In genomic region chr11:5476184-5476819, GRCh38 we compare ENCODE assay signal across 8 cellular contexts. TPM values are rescaled to one million over a fixed set of nuclear protein-coding genes. Genes with fewer than 3 reads are reported as not detected.
DNase-seq lines count a peak whose midpoint lies in the region; ATAC-seq and TF ChIP-seq lines count a peak whose summit lies in the region.

No MANE protein-coding gene starts in this region.

- no peaks in the 10 kb centered on the region for H3K27me3 ChIP-seq in SU-DHL-6 (ENCODE audit: low read length)
- H3K27me3 ChIP-seq in suprapubic skin, result no peaks in the 10 kb centered on the region

- no peaks in the 10 kb centered on the region for H3K9me3 Mint-ChIP-seq in memory B cell

- no peak overlapping the region for H3K27ac Mint-ChIP-seq in memory B cell

- no peak overlapping the region for H2AFZ ChIP-seq in SU-DHL-6 (ENCODE audit: low read depth, low read length, severe bottlenecking)

- no peak overlapping the region for H3K4me3 Mint-ChIP-seq in memory B cell

- no peaks in the 10 kb centered on the region for H3K9me3 ChIP-seq in SU-DHL-6 (ENCODE audit: insufficient read depth, low read length)
- no peaks in the 10 kb centered on the region for H3K9me3 ChIP-seq in suprapubic skin

- H3K36me3 ChIP-seq in SU-DHL-6 (ENCODE audit: low read length) (no peaks in the 10 kb centered on the region), suprapubic skin (no peaks in the 10 kb centered on the region)

- DNase-seq in Daoy (ENCODE audit: low read depth) (peak; percentile 20), HT-29 (ENCODE audit: low spot score) (peak; percentile 71), dermis blood vessel endothelial cell (peak; percentile 72), memory B cell (ENCODE audit: low spot score in 2 of 2) (peak; percentile 11 to 15), suprapubic skin (ENCODE audit: low spot score in 2 of 2) (no peak)
- DNase-seq in NK-92 treated with Interleukin-12 subunit alpha and Interleukin-12 subunit beta, amount 100 ng/mL, for 24 hours (lab: John Stamatoyannopoulos, UW), result no peak

- no peaks in the 10 kb centered on the region for H3K79me2 ChIP-seq in SU-DHL-6 (ENCODE audit: insufficient read depth, low read length)

- H3K4me1 ChIP-seq in suprapubic skin, result no peaks in the 10 kb centered on the region

- peaks cover 6% of the 10 kb centered on the region for H3K27me3 Mint-ChIP-seq in memory B cell

- H3F3A ChIP-seq in SU-DHL-6 (ENCODE audit: insufficient read depth), result no peaks in the 10 kb centered on the region

- H4K20me1 ChIP-seq in SU-DHL-6 (ENCODE audit: low read depth, low read length), result no peaks in the 10 kb centered on the region

- H3K36me3 Mint-ChIP-seq in memory B cell, result no peaks in the 10 kb centered on the region

- H3K27ac ChIP-seq in SU-DHL-6 (ENCODE audit: low read depth, low read length) (no peak overlapping the region), suprapubic skin (no peak overlapping the region)

- no peak for TF ChIP-seq EP300 in suprapubic skin (IDR thresholded peaks at IDR 0.05)

- H3K4me1 Mint-ChIP-seq in memory B cell, result no peaks in the 10 kb centered on the region

- no peak for TF ChIP-seq POLR2A in suprapubic skin (IDR thresholded peaks at IDR 0.05)

- TF ChIP-seq CTCF in SU-DHL-6 (IDR thresholded peaks at IDR 0.05; ENCODE audit: insufficient read depth, low read length, poor library complexity, severe bottlenecking), result peak; percentile 94
- peak; percentile 22 to 56 for TF ChIP-seq CTCF in suprapubic skin (IDR thresholded peaks at IDR 0.05)

- no peak overlapping the region for H3K4me3 ChIP-seq in SU-DHL-6 (ENCODE audit: insufficient read depth, low read length, poor library complexity, severe bottlenecking)
- no peak overlapping the region for H3K4me3 ChIP-seq in suprapubic skin

- no peak overlapping the region for H3K4me2 ChIP-seq in SU-DHL-6 (ENCODE audit: low read depth, low read length, poor library complexity, severe bottlenecking)

- H3K9me2 ChIP-seq in SU-DHL-6 (replicated peaks; ENCODE audit: insufficient read depth, low read length), result no peaks in the 10 kb centered on the region

- 41% methylated on average over 2 of the region's 2 CpGs for WGBS in suprapubic skin

- H3K9ac ChIP-seq in SU-DHL-6 (ENCODE audit: low read length), result no peak overlapping the region

- peak; percentile 88 for ATAC-seq in GM19452 (IDR thresholded peaks at IDR 0.05; ENCODE audit: unreplicated experiment)
- no peak for ATAC-seq in memory B cell (ENCODE audit: low read depth)

RNA-seq across cellular contexts. Expression of gene OR52D1, which starts 12.2 kb away (rescaled TPM):
- not detected in 2 replicates for total RNA-seq in Daoy (2014; rRNA removed; shearing (Covaris generic))
- not detected in 2 replicates for total RNA-seq in HT-29 (2014; rRNA removed; shearing (Covaris generic))
- total RNA-seq in dermis blood vessel endothelial cell (not detected in 2 replicates), suprapubic skin (not detected)

RNA-seq across cellular contexts. Expression of gene OR51I2, which starts 27.2 kb away (rescaled TPM):
- total RNA-seq in Daoy (2014; rRNA removed; shearing (Covaris generic)), result not detected in 2 replicates
- not detected in 2 replicates for total RNA-seq in HT-29 (2014; rRNA removed; shearing (Covaris generic))
- total RNA-seq in dermis blood vessel endothelial cell, result not detected in 2 replicates
- not detected for total RNA-seq in suprapubic skin

RNA-seq across cellular contexts. Expression of gene UBQLN3, which starts 33.5 kb away (rescaled TPM):
- not detected in 2 replicates for total RNA-seq in Daoy (2014; rRNA removed; shearing (Covaris generic))
- total RNA-seq in HT-29 (2014; rRNA removed; shearing (Covaris generic)), result not detected in 2 replicates
- not detected in 2 replicates for total RNA-seq in dermis blood vessel endothelial cell
- total RNA-seq in suprapubic skin, result under 1 TPM in 1 of 4 donors, not detected in 3; 0.56 TPM

RNA-seq across cellular contexts. Expression of gene OR51I1, which starts 35.0 kb away (rescaled TPM):
- not detected in 2 replicates for total RNA-seq in Daoy (2014; rRNA removed; shearing (Covaris generic))
- not detected in 2 replicates for total RNA-seq in HT-29 (2014; rRNA removed; shearing (Covaris generic))
- total RNA-seq in dermis blood vessel endothelial cell, result not detected in 2 replicates
- total RNA-seq in suprapubic skin, result not detected

RNA-seq across cellular contexts. Expression of gene UBQLNL, which starts 40.2 kb away (rescaled TPM):
- not detected in 2 replicates for total RNA-seq in Daoy (2014; rRNA removed; shearing (Covaris generic))
- total RNA-seq in HT-29 (2014; rRNA removed; shearing (Covaris generic)), result not detected in 2 replicates
- total RNA-seq in dermis blood vessel endothelial cell (0.05 TPM in 1 of 2 replicates, not detected in the other), suprapubic skin (1 to 10 TPM in 2 of 4 donors, under 1 TPM in 1, not detected in 1; 0.26 to 3.6 (median 1.9) TPM)

Comparison
In these comparisons a context has a peak if more than half of its experiments do, and no peak if none do; other contexts are left out.
1. DNase-seq: peak in Daoy (single experiment), HT-29 (single experiment), dermis blood vessel endothelial cell (single experiment) and memory B cell (2 of 2); none in suprapubic skin (0 of 2) and NK-92 treated with Interleukin-12 subunit alpha and Interleukin-12 subunit beta, amount 100 ng/mL, for 24 hours (single experiment).